ENCODE assay signal across 1 cellular context in the genomic region with DNA sequence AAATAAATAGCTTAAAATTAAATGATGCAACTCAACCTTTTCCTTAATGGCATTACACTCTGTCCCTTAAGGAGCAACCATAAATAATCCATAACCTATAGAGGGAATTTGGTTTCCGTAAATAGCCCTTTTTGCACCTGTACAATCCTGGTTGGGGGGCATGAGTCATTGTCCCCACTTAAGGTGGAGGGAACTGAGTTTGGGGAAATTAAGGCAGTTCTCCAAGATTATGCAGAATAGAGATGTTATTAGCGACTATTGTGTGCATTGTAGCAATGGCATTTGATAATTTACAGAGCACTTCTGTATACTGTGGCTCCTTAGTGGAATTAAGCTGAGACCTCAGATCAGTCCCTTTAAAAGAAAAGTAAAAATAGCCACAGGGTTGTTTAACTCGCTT.
TF ChIP-seq lines count a peak whose summit lies in the region.

No MANE protein-coding gene starts in this region.

TF ChIP-seq in SK-N-SH, 30 proteins besides CTCF, POLR2A, EP300 and RAD21 (continued from another document):
- TF ChIP-seq RFX5 (IDR thresholded peaks at IDR 0.05; ENCODE audit: low read length) (no peak), TEAD4 (IDR thresholded peaks at IDR 0.05; ENCODE audit: borderline replicate concordance, insufficient read depth) (no peak), FOXJ3 (CRISPR knock-in tag; IDR thresholded peaks at IDR 0.05) (no peak), PBX3 (IDR thresholded peaks at IDR 0.05) (no peak), EZH2phosphoT487 (IDR thresholded peaks at IDR 0.05; ENCODE audit: borderline replicate concordance, low read depth) (no peak), JUND (IDR thresholded peaks at IDR 0.05) (no peak), SMC3 (IDR thresholded peaks at IDR 0.05; ENCODE audit: low read depth, low read length) (no peak), POLR2AphosphoS5 (IDR thresholded peaks at IDR 0.05; ENCODE audit: low read depth, low read length) (no peak), USF1 (IDR thresholded peaks at IDR 0.05; ENCODE audit: borderline replicate concordance, low read depth) (no peak), CHD2 (IDR thresholded peaks at IDR 0.05; ENCODE audit: low read length, partially characterized antibody) (no peak)
TF ChIP-seq in SK-N-SH: peak in this region for 0.
